ENCODE assay signal across 1 cellular context in genomic region chr20:32079655-32080109, GRCh38.
TF ChIP-seq lines count a peak whose summit lies in the region.

No MANE protein-coding gene starts in this region.

TF ChIP-seq in HepG2, 621 proteins besides CTCF, POLR2A, EP300 and RAD21 (continued from another document):
- TF ChIP-seq ATF2 (CRISPR knock-in tag; IDR thresholded peaks at IDR 0.05) (0 out of 2 replicates have a peak, but pooled peaks have one; percentile 37), IKZF5 (CRISPR knock-in tag; IDR thresholded peaks at IDR 0.05) (peak; percentile 63; the same call in 1 of the 2 replicates), BRD4 (CRISPR knock-in tag; IDR thresholded peaks at IDR 0.05) (0 out of 2 replicates have a peak, but pooled peaks have one; percentile 24), REST (IDR thresholded peaks at IDR 0.05; ENCODE audit: borderline replicate concordance in 1 of 2, low read depth in 1 of 2, low read length in 2 of 2) (no peak), CSRNP2 (CRISPR knock-in tag; conservative IDR thresholded peaks at IDR 0.05; ENCODE audit: low read depth) (no peak), ZFP1 (CRISPR knock-in tag; IDR thresholded peaks at IDR 0.05) (no peak), IKZF4 (CRISPR knock-in tag; IDR thresholded peaks at IDR 0.05; ENCODE audit: borderline replicate concordance, low read depth, not compliant biosample characterization) (no peak), ZNF124 (CRISPR knock-in tag; IDR thresholded peaks at IDR 0.05) (0 out of 2 replicates have a peak, but pooled peaks have one; percentile 59), ZBTB26 (CRISPR knock-in tag; IDR thresholded peaks at IDR 0.05; ENCODE audit: borderline replicate concordance) (no peak), ZMYM4 (CRISPR knock-in tag; IDR thresholded peaks at IDR 0.05) (peak; percentile 88), POGK (CRISPR knock-in tag; conservative IDR thresholded peaks at IDR 0.05) (peak; percentile 54; the same call in 1 of the 2 replicates), NFKB2 (CRISPR knock-in tag; IDR thresholded peaks at IDR 0.05; ENCODE audit: borderline replicate concordance) (peak; percentile 39; the same call in 1 of the 2 replicates), ZNF773 (CRISPR knock-in tag; IDR thresholded peaks at IDR 0.05; ENCODE audit: borderline replicate concordance) (0 out of 2 replicates have a peak, but pooled peaks have one; percentile 38), HOXA5 (CRISPR knock-in tag; IDR thresholded peaks at IDR 0.05) (no peak), JUNB (CRISPR knock-in tag; IDR thresholded peaks at IDR 0.05; ENCODE audit: borderline replicate concordance) (no peak), NCOA5 (CRISPR knock-in tag; IDR thresholded peaks at IDR 0.05) (no peak), DDIT3 (CRISPR knock-in tag; IDR thresholded peaks at IDR 0.05) (no peak)
